30 cellular contexts compared by ENCODE assay signal in the genomic region with DNA sequence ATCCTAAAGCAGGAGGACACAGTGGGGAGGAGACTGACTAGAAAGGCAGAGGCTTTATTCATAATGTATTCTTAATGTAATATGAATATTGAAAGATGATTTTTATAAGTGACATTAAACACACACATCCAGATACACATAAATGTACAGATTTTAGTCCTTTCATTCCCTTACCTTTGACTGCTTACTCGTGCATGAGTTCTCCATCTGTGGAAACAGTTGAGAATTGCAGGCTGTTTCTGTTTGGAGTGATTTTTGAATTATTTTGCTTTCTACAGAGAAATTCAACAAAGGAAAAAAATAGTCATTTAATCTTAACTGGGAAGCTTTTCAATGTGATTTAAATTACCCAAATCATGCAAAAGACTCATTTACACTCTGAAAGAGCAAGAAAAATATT.
"Had no signal": no experiment of that assay in that cellular context is flagged by ENCODE, and none has a peak within 500 bp of the region (broad histone marks: within the 10 kb centered on the region; RNA-seq: fewer than 3 reads in every experiment).

No MANE protein-coding gene starts in this region.

- H3K4me1 ChIP-seq: ascending aorta, breast epithelium, esophagus squamous epithelium had no signal

- H3K36me3 Mint-ChIP-seq: activated CD4-positive, alpha-beta memory T cell treated with anti-CD3 and anti-CD28 coated beads for 36 hours; activated CD8-positive, alpha-beta memory T cell treated with anti-CD3 and anti-CD28 coated beads, Interleukin-2, amount 10 ng/mL, durations not matched to agents 7 days and 5 days; activated naive CD4-positive, alpha-beta T cell treated with anti-CD3 and anti-CD28 coated beads, Interleukin-2, amount 50 U/mL, for 24 hours; activated naive CD8-positive, alpha-beta T cell treated with anti-CD3 and anti-CD28 coated beads for 36 hours; brain had no signal

- H3K36me3 ChIP-seq: ascending aorta, breast epithelium, cardiac muscle cell, esophagus squamous epithelium had no signal

- H3K9me3 Mint-ChIP-seq: activated CD4-positive, alpha-beta T cell treated with anti-CD3 and anti-CD28 coated beads, Interleukin-2, amount 10 ng/mL, durations not matched to agents 24 days and 14 days; activated naive CD4-positive, alpha-beta T cell treated with anti-CD3 and anti-CD28 coated beads, Interleukin-2, amount 50 U/mL, for 24 hours; activated naive CD8-positive, alpha-beta T cell treated with anti-CD3 and anti-CD28 coated beads for 36 hours; activated T-helper 1 cell treated with anti-CD3 and anti-CD28 coated beads, Interleukin-12 subunit alpha, Interleukin-12 subunit beta, Interleukin-2, Interleukin-4 antibody, amounts not matched to agents 30 ng/mL and 10 ng/mL and 1 ng/mL, durations not matched to agents 14 hours and 24 hours and 36 hours; activated T-helper 2 cell treated with anti-CD3 and anti-CD28 coated beads, Interferon-gamma antibody, Interleukin-2, Interleukin-4, amounts not matched to agents 10 μg/mL and 5 μg/mL and 100 μg/mL, durations not matched to agents 14 hours and 24 hours and 36 hours; brain had no signal

- H3K9me3 ChIP-seq: ascending aorta, breast epithelium, esophagus squamous epithelium had no signal

- ATAC-seq: activated CD4-positive, alpha-beta T cell treated with anti-CD3 and anti-CD28 coated beads for 36 hours; activated CD8-positive, alpha-beta memory T cell treated with anti-CD3 and anti-CD28 coated beads, Interleukin-2, amount 10 ng/mL, durations not matched to agents 7 days and 5 days; activated CD8-positive, alpha-beta T cell treated with anti-CD3 and anti-CD28 coated beads, Interleukin-2, amount 10 ng/mL, durations not matched to agents 7 days and 5 days; activated naive CD8-positive, alpha-beta T cell treated with anti-CD3 and anti-CD28 coated beads, Interleukin-2, amount 50 U/mL, for 24 hours; effector memory CD8-positive, alpha-beta T cell had no signal

- H3K4me3 Mint-ChIP-seq: activated CD4-positive, alpha-beta memory T cell treated with anti-CD3 and anti-CD28 coated beads for 36 hours; activated CD4-positive, alpha-beta T cell treated with anti-CD3 and anti-CD28 coated beads for 36 hours; activated CD4-positive, alpha-beta T cell treated with anti-CD3 and anti-CD28 coated beads, Interleukin-2, amount 10 ng/mL, durations not matched to agents 24 days and 14 days; activated CD8-positive, alpha-beta memory T cell treated with anti-CD3 and anti-CD28 coated beads, Interleukin-2, amount 10 ng/mL, durations not matched to agents 7 days and 5 days; activated CD8-positive, alpha-beta T cell treated with anti-CD3 and anti-CD28 coated beads, Interleukin-2, amount 10 ng/mL, durations not matched to agents 7 days and 5 days; activated naive CD4-positive, alpha-beta T cell treated with anti-CD3 and anti-CD28 coated beads for 36 hours; activated naive CD4-positive, alpha-beta T cell treated with anti-CD3 and anti-CD28 coated beads, Interleukin-2, amount 50 U/mL, for 24 hours; activated naive CD8-positive, alpha-beta T cell treated with anti-CD3 and anti-CD28 coated beads for 36 hours; activated naive CD8-positive, alpha-beta T cell treated with anti-CD3 and anti-CD28 coated beads, Interleukin-2, amount 50 U/mL, for 24 hours; activated T-helper 1 cell treated with anti-CD3 and anti-CD28 coated beads, Interleukin-12 subunit alpha, Interleukin-12 subunit beta, Interleukin-2, Interleukin-4 antibody, amounts not matched to agents 30 ng/mL and 10 ng/mL and 1 ng/mL, durations not matched to agents 14 hours and 24 hours and 36 hours; brain; effector memory CD8-positive, alpha-beta T cell had no signal

- H3K27ac Mint-ChIP-seq: activated CD4-positive, alpha-beta memory T cell treated with anti-CD3 and anti-CD28 coated beads for 36 hours; activated CD4-positive, alpha-beta T cell treated with anti-CD3 and anti-CD28 coated beads for 36 hours; activated CD4-positive, alpha-beta T cell treated with anti-CD3 and anti-CD28 coated beads, Interleukin-2, amount 10 ng/mL, durations not matched to agents 24 days and 14 days; activated CD8-positive, alpha-beta memory T cell treated with anti-CD3 and anti-CD28 coated beads, Interleukin-2, amount 10 ng/mL, durations not matched to agents 7 days and 5 days; activated CD8-positive, alpha-beta T cell treated with anti-CD3 and anti-CD28 coated beads, Interleukin-2, amount 10 ng/mL, durations not matched to agents 7 days and 5 days; activated naive CD4-positive, alpha-beta T cell treated with anti-CD3 and anti-CD28 coated beads for 36 hours; activated naive CD4-positive, alpha-beta T cell treated with anti-CD3 and anti-CD28 coated beads, Interleukin-2, amount 50 U/mL, for 24 hours; activated naive CD8-positive, alpha-beta T cell treated with anti-CD3 and anti-CD28 coated beads for 36 hours; activated naive CD8-positive, alpha-beta T cell treated with anti-CD3 and anti-CD28 coated beads, Interleukin-2, amount 50 U/mL, for 24 hours; activated T-helper 1 cell treated with anti-CD3 and anti-CD28 coated beads, Interleukin-12 subunit alpha, Interleukin-12 subunit beta, Interleukin-2, Interleukin-4 antibody, amounts not matched to agents 30 ng/mL and 10 ng/mL and 1 ng/mL, durations not matched to agents 14 hours and 24 hours and 36 hours; activated T-helper 2 cell treated with anti-CD3 and anti-CD28 coated beads, Interferon-gamma antibody, Interleukin-2, Interleukin-4, amounts not matched to agents 10 μg/mL and 5 μg/mL and 100 μg/mL, durations not matched to agents 14 hours and 24 hours and 36 hours; brain; effector memory CD8-positive, alpha-beta T cell had no signal

- H3K27me3 ChIP-seq: ascending aorta, breast epithelium, cardiac muscle cell, esophagus squamous epithelium had no signal

- H3K4me3 ChIP-seq: ascending aorta, breast epithelium, cardiac muscle cell, esophagus squamous epithelium had no signal

- H3K27me3 Mint-ChIP-seq: activated CD4-positive, alpha-beta memory T cell treated with anti-CD3 and anti-CD28 coated beads for 36 hours; activated CD4-positive, alpha-beta T cell treated with anti-CD3 and anti-CD28 coated beads for 36 hours; activated CD4-positive, alpha-beta T cell treated with anti-CD3 and anti-CD28 coated beads, Interleukin-2, amount 10 ng/mL, durations not matched to agents 24 days and 14 days; activated CD8-positive, alpha-beta memory T cell treated with anti-CD3 and anti-CD28 coated beads, Interleukin-2, amount 10 ng/mL, durations not matched to agents 7 days and 5 days; activated naive CD4-positive, alpha-beta T cell treated with anti-CD3 and anti-CD28 coated beads, Interleukin-2, amount 50 U/mL, for 24 hours; activated naive CD8-positive, alpha-beta T cell treated with anti-CD3 and anti-CD28 coated beads for 36 hours; brain; effector memory CD8-positive, alpha-beta T cell had no signal

- H3K4me1 Mint-ChIP-seq: activated CD4-positive, alpha-beta T cell treated with anti-CD3 and anti-CD28 coated beads for 36 hours; activated CD4-positive, alpha-beta T cell treated with anti-CD3 and anti-CD28 coated beads, Interleukin-2, amount 10 ng/mL, durations not matched to agents 24 days and 14 days; activated CD8-positive, alpha-beta memory T cell treated with anti-CD3 and anti-CD28 coated beads, Interleukin-2, amount 10 ng/mL, durations not matched to agents 7 days and 5 days; activated naive CD4-positive, alpha-beta T cell treated with anti-CD3 and anti-CD28 coated beads, Interleukin-2, amount 50 U/mL, for 24 hours; activated naive CD8-positive, alpha-beta T cell treated with anti-CD3 and anti-CD28 coated beads for 36 hours; activated naive CD8-positive, alpha-beta T cell treated with anti-CD3 and anti-CD28 coated beads, Interleukin-2, amount 50 U/mL, for 24 hours; brain had no signal

- H3K27ac ChIP-seq: ascending aorta, breast epithelium, cardiac muscle cell, epithelial cell of prostate, esophagus squamous epithelium had no signal

- DNase-seq: activated CD4-positive, alpha-beta memory T cell treated with anti-CD3 and anti-CD28 coated beads for 36 hours; activated CD4-positive, alpha-beta T cell treated with anti-CD3 and anti-CD28 coated beads for 36 hours; activated CD4-positive, alpha-beta T cell treated with anti-CD3 and anti-CD28 coated beads, Interleukin-2, amount 10 ng/mL, durations not matched to agents 24 days and 14 days; activated CD4-positive, CD25-positive, alpha-beta regulatory T cell; activated CD4-positive, CD25-positive, alpha-beta regulatory T cell treated with anti-CD3 and anti-CD28 coated beads, Interleukin-2, amount 50 U/mL, for 72 hours; activated CD8-positive, alpha-beta memory T cell treated with anti-CD3 and anti-CD28 coated beads, Interleukin-2, amount 10 ng/mL, durations not matched to agents 7 days and 5 days; activated CD8-positive, alpha-beta memory T cell treated with anti-CD3 and anti-CD28 coated beads, Interleukin-2, amount 50 U/mL, for 4 hours; activated CD8-positive, alpha-beta T cell treated with anti-CD3 and anti-CD28 coated beads, Interleukin-2, amount 10 ng/mL, durations not matched to agents 7 days and 5 days; activated effector memory CD4-positive, alpha-beta T cell treated with anti-CD3 and anti-CD28 coated beads, Interleukin-2, amount 50 U/mL, for 16 hours; activated naive CD4-positive, alpha-beta T cell treated with anti-CD3 and anti-CD28 coated beads for 36 hours; activated naive CD8-positive, alpha-beta T cell treated with anti-CD3 and anti-CD28 coated beads for 36 hours; activated naive CD8-positive, alpha-beta T cell treated with anti-CD3 and anti-CD28 coated beads, Interleukin-2, amount 50 U/mL, for 24 hours; activated T-cell treated with anti-CD3 and anti-CD28 coated beads, Interleukin-2, amount 50 U/mL, for 1 hour; activated T-cell treated with anti-CD3 and anti-CD28 coated beads, Interleukin-2, amount 50 U/mL, for 48 hours; central memory CD4-positive, alpha-beta T cell; cortex of kidney; dermis blood vessel endothelial cell; effector CD4-positive, alpha-beta T cell; effector memory CD8-positive, alpha-beta T cell; esophagus squamous epithelium; head of caudate nucleus; T-helper 2 cell had no signal
